8 cellular contexts compared by ENCODE assay signal in the genomic region with DNA sequence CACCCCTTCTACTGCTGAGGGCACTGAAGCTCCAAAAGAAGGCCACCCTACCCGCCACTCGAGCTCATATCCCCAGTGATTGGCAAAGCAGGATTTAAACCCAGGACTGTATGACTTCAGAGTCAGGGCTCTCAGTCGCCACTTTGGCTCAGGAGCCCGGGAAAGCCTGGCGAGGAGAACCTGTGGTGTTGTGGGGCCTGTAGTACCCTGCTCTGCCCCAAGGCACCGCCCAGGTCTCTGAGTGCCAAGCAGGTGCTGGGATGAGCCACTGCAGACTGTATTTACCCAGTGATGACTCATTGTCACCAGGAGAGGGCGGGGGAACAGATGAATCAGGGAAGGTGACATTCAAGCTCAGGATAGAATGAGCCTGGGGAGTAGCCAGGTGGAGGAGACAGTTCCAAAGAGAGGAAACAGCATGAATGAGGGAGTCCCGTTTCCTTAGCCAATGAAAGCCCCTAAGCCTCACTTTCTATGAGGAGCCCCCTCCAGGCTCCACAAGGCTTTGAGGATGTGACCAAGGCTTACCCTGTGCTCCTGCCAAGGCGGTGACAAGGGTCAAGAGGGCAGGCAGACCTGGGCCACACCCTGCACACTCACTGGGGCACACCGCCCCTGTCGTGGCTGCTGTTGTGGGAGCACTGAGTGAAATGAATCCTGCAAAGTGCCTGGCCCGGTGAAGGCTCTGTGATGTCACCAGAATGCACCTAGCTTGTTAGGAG. TPM values are rescaled to one million over a fixed set of nuclear protein-coding genes. Genes with fewer than 3 reads are reported as not detected.
DNase-seq lines count a peak whose midpoint lies in the region; ATAC-seq and TF ChIP-seq lines count a peak whose summit lies in the region.

No MANE protein-coding gene starts in this region.

- TF ChIP-seq CTCF in activated CD8-positive, alpha-beta T cell treated with anti-CD3 and anti-CD28 coated beads for 36 hours (IDR thresholded peaks at IDR 0.05): peak; percentile 68
- TF ChIP-seq CTCF in neural crest cell (conservative IDR thresholded peaks at IDR 0.05) (peak; percentile 57), suprapubic skin (IDR thresholded peaks at IDR 0.05) (peak; percentile 46 to 66)

- H3K27ac ChIP-seq in epithelial cell of prostate (peak overlapping the region; percentile 77), suprapubic skin (peak overlapping the region; percentile 88)

- no peaks in the 10 kb centered on the region for H3K27me3 Mint-ChIP-seq in activated CD8-positive, alpha-beta T cell treated with anti-CD3 and anti-CD28 coated beads for 36 hours
- H3K27me3 Mint-ChIP-seq in neural crest cell (ENCODE audit: low read depth): no peaks in the 10 kb centered on the region

- no peaks in the 10 kb centered on the region for H3K27me3 ChIP-seq in suprapubic skin

- H3K4me1 ChIP-seq in suprapubic skin: peaks cover 80% of the 10 kb centered on the region

- TF ChIP-seq EP300 in suprapubic skin (IDR thresholded peaks at IDR 0.05): no peak

- H3K4me3 ChIP-seq in suprapubic skin: peak overlapping the region; percentile 5

- H3K36me3 Mint-ChIP-seq in activated CD8-positive, alpha-beta T cell treated with anti-CD3 and anti-CD28 coated beads for 36 hours (ENCODE audit: low read depth): peaks cover 23% of the 10 kb centered on the region
- H3K36me3 Mint-ChIP-seq in neural crest cell (ENCODE audit: low read depth): no peaks in the 10 kb centered on the region

- POLR2A ChIA-PET in activated CD8-positive, alpha-beta T cell treated with anti-CD3 and anti-CD28 coated beads for 36 hours (lab: Charles Lee): interaction anchor here (0.8 to 25.2 kb wide), 11 partner anchors 17 to 147 kb away, joined by 3 to 408 read pairs (median 6); partner anchors contain the start of gene EEIG1

- H3K36me3 ChIP-seq in suprapubic skin: no peaks in the 10 kb centered on the region

- ATAC-seq in HG02798 (IDR thresholded peaks at IDR 0.05; ENCODE audit: poor library complexity, unreplicated experiment) (peak; percentile 66), GM21381 (IDR thresholded peaks at IDR 0.05; ENCODE audit: unreplicated experiment) (no peak)
- peak; percentile 90 for ATAC-seq in activated CD8-positive, alpha-beta T cell treated with anti-CD3 and anti-CD28 coated beads for 36 hours

- peak overlapping the region; percentile 46 for H3K4me3 Mint-ChIP-seq in activated CD8-positive, alpha-beta T cell treated with anti-CD3 and anti-CD28 coated beads for 36 hours
- H3K4me3 Mint-ChIP-seq in neural crest cell: no peak overlapping the region

- TF ChIP-seq POLR2A in suprapubic skin (IDR thresholded peaks at IDR 0.05): no peak

- H3K9me3 Mint-ChIP-seq in activated CD8-positive, alpha-beta T cell treated with anti-CD3 and anti-CD28 coated beads for 36 hours: peaks cover 6% of the 10 kb centered on the region
- H3K9me3 Mint-ChIP-seq in neural crest cell: no peaks in the 10 kb centered on the region

- no peaks in the 10 kb centered on the region for H3K9me3 ChIP-seq in suprapubic skin

- peaks cover 80% of the 10 kb centered on the region for H3K4me1 Mint-ChIP-seq in activated CD8-positive, alpha-beta T cell treated with anti-CD3 and anti-CD28 coated beads for 36 hours (ENCODE audit: low read depth)
- H3K4me1 Mint-ChIP-seq in neural crest cell: peaks cover 57% of the 10 kb centered on the region

- peak; percentile 90 for DNase-seq in DMS153 treated with DMSO at 0.1 percent for 48 hours (lab: John Stamatoyannopoulos, UW; ENCODE audit: unreplicated experiment)
- peak; percentile 98 for DNase-seq in NCI-H345 (lab: John Stamatoyannopoulos, UW)
- peak; percentile 96 for DNase-seq in activated CD8-positive, alpha-beta T cell treated with anti-CD3 and anti-CD28 coated beads for 36 hours
- DNase-seq in epithelial cell of prostate (ENCODE audit: low read depth, low spot score): peak; percentile 67
- DNase-seq in neural crest cell (ENCODE audit: low read depth, low spot score): no peak
- peak in 1 of 2 donors; percentile 89 for DNase-seq in suprapubic skin (ENCODE audit: low spot score in 2 of 2)

- 34% methylated on average over 11 of the region's 12 CpGs for WGBS in suprapubic skin

- H3K27ac Mint-ChIP-seq in activated CD8-positive, alpha-beta T cell treated with anti-CD3 and anti-CD28 coated beads for 36 hours: peak overlapping the region; percentile 88
- H3K27ac Mint-ChIP-seq in neural crest cell (ENCODE audit: unreplicated experiment): peak overlapping the region; percentile 12

- intact Hi-C loops in activated CD8-positive, alpha-beta T cell treated with anti-CD3 and anti-CD28 coated beads for 36 hours (cut with micrococcal nuclease): loop anchor here (5.0 kb wide), 1 partner anchor 72 kb away; no protein-coding TSS in a partner anchor

- CTCF ChIA-PET in activated CD8-positive, alpha-beta T cell treated with anti-CD3 and anti-CD28 coated beads for 36 hours (lab: Charles Lee): interaction anchor here (0.6 to 30.0 kb wide), 7 partner anchors 9 to 88 kb away, joined by 3 to 631 read pairs (median 12); partner anchors contain the start of gene EEIG1

RNA-seq across cellular contexts. Expression of gene DPM2, which starts 17.8 kb away (rescaled TPM):
- 10 to 100 TPM; 41.3 to 43.9 TPM for total RNA-seq in activated CD8-positive, alpha-beta T cell treated with anti-CD3 and anti-CD28 coated beads for 36 hours
- total RNA-seq in neural crest cell (52.2 and 59.1 TPM in 2 replicates), suprapubic skin (10 to 100 TPM; 19.4 to 39.7 (median 30.6) TPM)

RNA-seq across cellular contexts. Expression of gene PIP5KL1, which starts 24.9 kb away (rescaled TPM):
- total RNA-seq in activated CD8-positive, alpha-beta T cell treated with anti-CD3 and anti-CD28 coated beads for 36 hours: 1 to 10 TPM; 1.7 to 2.5 TPM
- total RNA-seq in neural crest cell (2.6 and 3.4 TPM in 2 replicates), suprapubic skin (10 to 100 TPM in 1 of 4 donors, 1 to 10 TPM in 3; 5.8 to 14.7 (median 9.2) TPM)

RNA-seq across cellular contexts. Expression of gene EEIG1, which starts 25.3 kb away (rescaled TPM):
- total RNA-seq in activated CD8-positive, alpha-beta T cell treated with anti-CD3 and anti-CD28 coated beads for 36 hours: 10 to 100 TPM; 79.7 to 81.5 TPM
- total RNA-seq in neural crest cell (53.5 and 71.1 TPM in 2 replicates), suprapubic skin (10 to 100 TPM; 43.1 to 85.8 (median 59.5) TPM)

RNA-seq across cellular contexts. Expression of gene ST6GALNAC4, which starts 38.6 kb away (rescaled TPM):
- total RNA-seq in activated CD8-positive, alpha-beta T cell treated with anti-CD3 and anti-CD28 coated beads for 36 hours: 10 to 100 TPM; 34.3 to 34.9 TPM
- total RNA-seq in neural crest cell (12.6 and 14.5 TPM in 2 replicates), suprapubic skin (10 to 100 TPM; 14.6 to 25.2 (median 20.2) TPM)

RNA-seq across cellular contexts. Expression of gene ST6GALNAC6, which starts 56.1 kb away (rescaled TPM):
- 10 to 100 TPM; 36.9 to 38.8 TPM for total RNA-seq in activated CD8-positive, alpha-beta T cell treated with anti-CD3 and anti-CD28 coated beads for 36 hours
- total RNA-seq in neural crest cell (25.4 and 27.4 TPM in 2 replicates), suprapubic skin (10 to 100 TPM; 41.6 to 50.5 (median 47.0) TPM)
